ENCODE assay signal across 32 cellular contexts in genomic region chr9:133635098-133635497, GRCh38. TPM values are rescaled to one million over a fixed set of nuclear protein-coding genes. Genes with fewer than 3 reads are reported as not detected.
A peak's percentile ranks its signal among the peaks of the same experiment; 100 is the strongest.
DNase-seq lines count a peak whose midpoint lies in the region; FAIRE-seq and TF ChIP-seq lines count a peak whose summit lies in the region.
"Had no signal": no experiment of that assay in that cellular context is flagged by ENCODE, and none has a peak within 500 bp of the region (broad histone marks: within the 10 kb centered on the region; RNA-seq: fewer than 3 reads in every experiment).

No MANE protein-coding gene starts in this region.

- H3K9me3 Mint-ChIP-seq in nephron (no peaks in the 10 kb centered on the region), chondrocyte (ENCODE audit: low read depth) (no peaks in the 10 kb centered on the region)
- H3K9me3 Mint-ChIP-seq: activated CD4-positive, alpha-beta T cell treated with anti-CD3 and anti-CD28 coated beads, Interleukin-2, amount 10 ng/mL, durations not matched to agents 24 days and 14 days; activated naive CD4-positive, alpha-beta T cell treated with anti-CD3 and anti-CD28 coated beads, Interleukin-2, amount 50 U/mL, for 72 hours; activated T-helper 2 cell treated with anti-CD3 and anti-CD28 coated beads, Interferon-gamma antibody, Interleukin-2, Interleukin-4, amounts not matched to agents 10 μg/mL and 5 μg/mL and 100 μg/mL, durations not matched to agents 14 hours and 24 hours and 36 hours had no signal

- peaks cover 48% of the 10 kb centered on the region for H3K4me1 Mint-ChIP-seq in nephron
- no peaks in the 10 kb centered on the region for H3K4me1 Mint-ChIP-seq in chondrocyte (ENCODE audit: low read depth)
- H3K4me1 Mint-ChIP-seq: activated CD4-positive, alpha-beta T cell treated with anti-CD3 and anti-CD28 coated beads, Interleukin-2, amount 10 ng/mL, durations not matched to agents 24 days and 14 days had no signal

- H3K9me3 ChIP-seq in BE2C: no peaks in the 10 kb centered on the region
- H3K9me3 ChIP-seq in BLaER1: no peaks in the 10 kb centered on the region
- H3K9me3 ChIP-seq: breast epithelium, Caco-2, gastroesophageal sphincter, neutrophil, stomach, tibial artery had no signal

- H3K27me3 ChIP-seq in BE2C (no peaks in the 10 kb centered on the region), BLaER1 (no peaks in the 10 kb centered on the region)

- H3K4me3 ChIP-seq in BE2C (ENCODE audit: low read depth, low read length) (peak overlapping the region; percentile 80), BLaER1 (no peak overlapping the region)
- H3K4me3 ChIP-seq: breast epithelium, gastroesophageal sphincter, stomach, tibial artery had no signal

- H3K4me1 ChIP-seq in BE2C (peaks cover 52% of the 10 kb centered on the region), BLaER1 (peaks cover 69% of the 10 kb centered on the region)
- H3K4me1 ChIP-seq: breast epithelium, Caco-2, tibial artery had no signal

- H3K4me3 Mint-ChIP-seq in nephron: no peak overlapping the region
- no peak overlapping the region for H3K4me3 Mint-ChIP-seq in chondrocyte (ENCODE audit: unreplicated experiment)
- H3K4me3 Mint-ChIP-seq: activated CD4-positive, alpha-beta T cell treated with anti-CD3 and anti-CD28 coated beads, Interleukin-2, amount 10 ng/mL, durations not matched to agents 24 days and 14 days had no signal

- 0 out of 2 replicates have a peak overlapping the region, but pooled peaks have one; percentile 22 for H3K9ac ChIP-seq in BLaER1

- no peak for TF ChIP-seq CTCF in BE2C (IDR thresholded peaks at IDR 0.05; ENCODE audit: low read depth, low read length)
- no peak for TF ChIP-seq CTCF in nephron (IDR thresholded peaks at IDR 0.05; ENCODE audit: unreplicated experiment in 3 of 3)
- no peak for TF ChIP-seq CTCF in chondrocyte (IDR thresholded peaks at IDR 0.05)

- peak overlapping the region; percentile 77 for H3K4me2 ChIP-seq in BLaER1

- H3K36me3 ChIP-seq in BE2C: peaks cover 13% of the 10 kb centered on the region
- H3K36me3 ChIP-seq in BLaER1: no peaks in the 10 kb centered on the region
- H3K36me3 ChIP-seq: breast epithelium, gastroesophageal sphincter, neutrophil, stomach, tibial artery had no signal

- H3K27me3 Mint-ChIP-seq in nephron (ENCODE audit: low read depth): peaks cover 48% of the 10 kb centered on the region
- H3K27me3 Mint-ChIP-seq in chondrocyte (ENCODE audit: low read depth): peaks cover 66% of the 10 kb centered on the region
- H3K27me3 Mint-ChIP-seq: activated CD4-positive, alpha-beta T cell treated with anti-CD3 and anti-CD28 coated beads, Interleukin-2, amount 10 ng/mL, durations not matched to agents 24 days and 14 days had no signal

- H3K27ac Mint-ChIP-seq in nephron (peak overlapping the region in 2 of 3 experiments; percentile 18 to 20), chondrocyte (ENCODE audit: unreplicated experiment) (no peak overlapping the region)
- H3K27ac Mint-ChIP-seq: activated CD4-positive, alpha-beta T cell treated with anti-CD3 and anti-CD28 coated beads, Interleukin-2, amount 10 ng/mL, durations not matched to agents 24 days and 14 days; activated naive CD4-positive, alpha-beta T cell treated with anti-CD3 and anti-CD28 coated beads, Interleukin-2, amount 50 U/mL, for 72 hours; activated T-helper 2 cell treated with anti-CD3 and anti-CD28 coated beads, Interferon-gamma antibody, Interleukin-2, Interleukin-4, amounts not matched to agents 10 μg/mL and 5 μg/mL and 100 μg/mL, durations not matched to agents 14 hours and 24 hours and 36 hours had no signal

- H3K36me3 Mint-ChIP-seq in nephron (ENCODE audit: low read depth) (no peaks in the 10 kb centered on the region), chondrocyte (ENCODE audit: low read depth) (no peaks in the 10 kb centered on the region)
- H3K36me3 Mint-ChIP-seq: activated naive CD4-positive, alpha-beta T cell treated with anti-CD3 and anti-CD28 coated beads, Interleukin-2, amount 50 U/mL, for 72 hours had no signal

- FAIRE-seq in urothelium cell line (lab: Jason Lieb, UNC): no peak
- FAIRE-seq: G401.6 had no signal

- H3K27ac ChIP-seq in BLaER1 (peak overlapping the region; percentile 67; the same call in 1 of the 2 replicates), angular gyrus (ENCODE audit: low read depth, low read length) (peak overlapping the region; percentile 49)
- H3K27ac ChIP-seq: breast epithelium, C4-2B, gastroesophageal sphincter, neutrophil, stomach, tibial artery had no signal

- H4K20me1 ChIP-seq in BLaER1: no peaks in the 10 kb centered on the region

- peak; percentile 73 for DNase-seq in BE2C
- no peak for DNase-seq in T-helper 2 cell
- no peak for DNase-seq in urothelium cell line (ENCODE audit: low spot score)
- DNase-seq in chondrocyte (ENCODE audit: low spot score): no peak
- DNase-seq: activated CD4-positive, alpha-beta T cell treated with anti-CD3 and anti-CD28 coated beads, Interleukin-2, amount 10 ng/mL, durations not matched to agents 24 days and 14 days; activated CD8-positive, alpha-beta memory T cell treated with anti-CD3 and anti-CD28 coated beads for 24 hours; activated T-cell treated with anti-CD3 and anti-CD28 coated beads for 4 hours; amygdala; Caco-2; DMS53; hippocampal formation; mesenchymal stem cell; NCI-H187; NCI-H2171; NCI-H524; SHP77 treated with DMSO at 0.1 percent for 48 hours; stimulated activated CD4-positive, alpha-beta T cell treated with anti-CD3 and anti-CD28 coated beads, Interleukin-12 subunit alpha, Interleukin-12 subunit beta, amount 100 ng/mL, for 4 hours; stimulated activated CD4-positive, alpha-beta T cell treated with anti-CD3 and anti-CD28 coated beads, Interleukin-2, amount 100 ng/mL, for 48 hours; stomach; tibial artery had no signal

RNA-seq across cellular contexts. Expression of gene DBH, which starts 1.1 kb away (rescaled TPM):
- polyA plus RNA-seq in BE2C (2012; ENCODE audit: insufficient read depth, insufficient read length, low read depth): 42.7 TPM
- total RNA-seq in chondrocyte: not detected in 3 replicates
- total RNA-seq: activated CD4-positive, alpha-beta T cell treated with anti-CD3 and anti-CD28 coated beads, Interleukin-2, amount 10 ng/mL, durations not matched to agents 24 days and 14 days; activated naive CD4-positive, alpha-beta T cell treated with anti-CD3 and anti-CD28 coated beads, Interleukin-2, amount 50 U/mL, for 72 hours; activated T-helper 2 cell treated with anti-CD3 and anti-CD28 coated beads, Interferon-gamma antibody, Interleukin-2, Interleukin-4, amounts not matched to agents 10 μg/mL and 5 μg/mL and 100 μg/mL, durations not matched to agents 14 hours and 24 hours and 36 hours; breast epithelium; Caco-2; gastroesophageal sphincter; posterior vena cava had no signal

RNA-seq across cellular contexts. Expression of gene FAM163B, which starts 25.9 kb away (rescaled TPM):
- 8.5 TPM for polyA plus RNA-seq in BE2C (2012; ENCODE audit: insufficient read depth, insufficient read length, low read depth)
- not detected in 3 replicates for total RNA-seq in chondrocyte
- total RNA-seq: activated CD4-positive, alpha-beta T cell treated with anti-CD3 and anti-CD28 coated beads, Interleukin-2, amount 10 ng/mL, durations not matched to agents 24 days and 14 days; activated naive CD4-positive, alpha-beta T cell treated with anti-CD3 and anti-CD28 coated beads, Interleukin-2, amount 50 U/mL, for 72 hours; activated T-helper 2 cell treated with anti-CD3 and anti-CD28 coated beads, Interferon-gamma antibody, Interleukin-2, Interleukin-4, amounts not matched to agents 10 μg/mL and 5 μg/mL and 100 μg/mL, durations not matched to agents 14 hours and 24 hours and 36 hours; breast epithelium; Caco-2; gastroesophageal sphincter; posterior vena cava; sciatic nerve; stomach had no signal
- polyA plus RNA-seq: stomach had no signal
